9 cellular contexts compared by ENCODE assay signal in genomic region chr5:160271396-160271795, GRCh38. TPM values are rescaled to one million over a fixed set of nuclear protein-coding genes. Genes with fewer than 3 reads are reported as not detected.
DNase-seq lines count a peak whose midpoint lies in the region; ATAC-seq, FAIRE-seq and TF ChIP-seq lines count a peak whose summit lies in the region.
"Had no signal": no experiment of that assay in that cellular context is flagged by ENCODE, and none has a peak within 500 bp of the region (broad histone marks: within the 10 kb centered on the region; RNA-seq: fewer than 3 reads in every experiment).

No MANE protein-coding gene starts in this region.

- DNase-seq in Kasumi-1 (lab: John Stamatoyannopoulos, UW) (peak; percentile 61 to 71), GM12892 (ENCODE audit: insufficient read length) (no peak), NCI-H446 (lab: John Stamatoyannopoulos, UW) (no peak), esophagus muscularis mucosa (ENCODE audit: extremely low spot score) (no peak), hypothalamus (lab: John Stamatoyannopoulos, UW) (no peak)

- H3K27me3 ChIP-seq in ectodermal cell (ENCODE audit: control insufficient read depth, insufficient read depth, low read length, poor library complexity, severe bottlenecking), result no peaks in the 10 kb centered on the region
- H3K27me3 ChIP-seq in neutrophil, result no peaks in the 10 kb centered on the region
- no peaks in the 10 kb centered on the region for H3K27me3 ChIP-seq in esophagus muscularis mucosa

- TF ChIP-seq POLR2A in GM12892 (IDR thresholded peaks at IDR 0.05; ENCODE audit: low read depth, low read length), result no peak
- TF ChIP-seq POLR2A in esophagus muscularis mucosa (IDR thresholded peaks at IDR 0.05; ENCODE audit: low read depth), result no peak

- WGBS in ectodermal cell, 2 experiments, result 70 to 74% methylated on average over 8 of the region's 8 CpGs
- WGBS in esophagus muscularis mucosa, result 63% methylated on average over 8 of the region's 8 CpGs

- TF ChIP-seq CTCF in neutrophil (IDR thresholded peaks at IDR 0.05) (no peak), esophagus muscularis mucosa (IDR thresholded peaks at IDR 0.05) (no peak)

- intact Hi-C loops in esophagus muscularis mucosa (cut with DNase I), result no loop called here

- H3K9me3 ChIP-seq in ectodermal cell (ENCODE audit: control insufficient read depth, low read length) (no peaks in the 10 kb centered on the region), neutrophil (no peaks in the 10 kb centered on the region), esophagus muscularis mucosa (no peaks in the 10 kb centered on the region)

- no peak for TF ChIP-seq EP300 in esophagus muscularis mucosa (IDR thresholded peaks at IDR 0.05)

- H3K4me1 ChIP-seq in ectodermal cell (ENCODE audit: control insufficient read depth, insufficient read depth, low read length) (peaks cover 34% of the 10 kb centered on the region), neutrophil (ENCODE audit: control insufficient read depth in 1 of 2, insufficient read depth in 1 of 2, low read depth in 1 of 2, low read length in 1 of 2) (peaks cover 57 to 77% of the 10 kb centered on the region in 2 experiments), esophagus muscularis mucosa (peaks cover 27 to 39% (median 31%) of the 10 kb centered on the region in 4 donors)

- FAIRE-seq in GM12892 (lab: Jason Lieb, UNC), result no peak

- no peak overlapping the region for H3K4me3 ChIP-seq in ectodermal cell (ENCODE audit: insufficient read depth, low read depth, low read length)
- no peak overlapping the region for H3K4me3 ChIP-seq in neutrophil (ENCODE audit: low read depth in 1 of 2, low read length in 1 of 2)
- H3K4me3 ChIP-seq in esophagus muscularis mucosa, result no peak overlapping the region

- H3K36me3 ChIP-seq in ectodermal cell (ENCODE audit: control insufficient read depth, insufficient read depth, low read length) (peaks cover 6% of the 10 kb centered on the region), neutrophil (peaks cover 17% of the 10 kb centered on the region), esophagus muscularis mucosa (peaks cover 0 to 5% (median 0%) of the 10 kb centered on the region in 4 donors)

- ATAC-seq in GM18907 (IDR thresholded peaks at IDR 0.05; ENCODE audit: unreplicated experiment), result peak; percentile 76
- ATAC-seq: HCT116 had no signal

- H3K27ac ChIP-seq in ectodermal cell (ENCODE audit: insufficient read depth, low read depth, low read length, poor library complexity, severe bottlenecking), result peak overlapping the region; percentile 72
- peak overlapping the region; percentile 35 for H3K27ac ChIP-seq in neutrophil
- H3K27ac ChIP-seq in esophagus muscularis mucosa (replicated peaks in 1 of 4), result peak overlapping the region in 1 of 4 donors; percentile 16

RNA-seq across cellular contexts. Expression of gene CCNJL, which starts 41.0 kb away (rescaled TPM):
- 26.8 TPM for polyA plus RNA-seq in ectodermal cell (2013, experiment 1 of 4)
- polyA plus RNA-seq in ectodermal cell (2013, experiment 2 of 4), result 31.7 TPM
- 20.9 TPM for polyA plus RNA-seq in ectodermal cell (2013, experiment 3 of 4)
- 26.2 TPM for polyA plus RNA-seq in ectodermal cell (2013, experiment 4 of 4)
- not detected for polyA plus RNA-seq in GM12892 (2012; ENCODE audit: missing spikeins)
- total RNA-seq in esophagus muscularis mucosa, result 1 to 10 TPM in 3 of 4 donors, under 1 TPM in 1; 0.83 to 2.5 (median 1.3) TPM

RNA-seq across cellular contexts. Expression of gene FABP6, which starts 42.1 kb away (rescaled TPM):
- polyA plus RNA-seq in ectodermal cell (2013, experiment 1 of 4), result 2.2 TPM
- 1.1 TPM for polyA plus RNA-seq in ectodermal cell (2013, experiment 2 of 4)
- polyA plus RNA-seq in ectodermal cell (2013, experiment 3 of 4), result 1.1 TPM
- 1.0 TPM for polyA plus RNA-seq in ectodermal cell (2013, experiment 4 of 4)
- 5.4 TPM for polyA plus RNA-seq in GM12892 (2012; ENCODE audit: missing spikeins)
- total RNA-seq in esophagus muscularis mucosa, result not detected

Comparison
In these comparisons a context has a peak if more than half of its experiments do, and no peak if none do; other contexts are left out.
1. DNase-seq: peak in Kasumi-1 (2 of 2); none in GM12892 (single experiment), NCI-H446 (0 of 2), esophagus muscularis mucosa (single experiment) and hypothalamus (0 of 51).